ENCODE assay signal across 1 cellular context in genomic region chr5:44808435-44809214, GRCh38.
A peak's percentile ranks its signal among the peaks of the same experiment; 100 is the strongest.
TF ChIP-seq lines count a peak whose summit lies in the region.

TSS of gene MRPS30 (plus strand) at chr5:44808947. CDS start at chr5:44808963, 16 bp downstream.

TF ChIP-seq in HepG2, 621 proteins besides CTCF, POLR2A, EP300 and RAD21 (continued from another document):
- TF ChIP-seq ZBTB43 (CRISPR knock-in tag; conservative IDR thresholded peaks at IDR 0.05) (0 out of 2 replicates have a peak, but pooled peaks have one; percentile 10), GMEB1 (CRISPR knock-in tag; IDR thresholded peaks at IDR 0.05; ENCODE audit: borderline replicate concordance) (no peak; the same call in 1 of the 2 replicates), FOSL2 (CRISPR knock-in tag; IDR thresholded peaks at IDR 0.05) (peak; percentile 27; the same call in 1 of the 2 replicates), JUND (CRISPR knock-in tag; IDR thresholded peaks at IDR 0.05) (no peak), ATAD3A (CRISPR knock-in tag; IDR thresholded peaks at IDR 0.05) (no peak), SP4 (CRISPR knock-in tag; IDR thresholded peaks at IDR 0.05) (peak; percentile 71; the same call in 1 of the 2 replicates), HOMEZ (CRISPR knock-in tag; IDR thresholded peaks at IDR 0.05; ENCODE audit: low read depth) (peak; percentile 99), AHR (CRISPR knock-in tag; IDR thresholded peaks at IDR 0.05) (no peak), PAF1 (CRISPR knock-in tag; IDR thresholded peaks at IDR 0.05) (no peak), GATAD1 (CRISPR knock-in tag; IDR thresholded peaks at IDR 0.05) (peak; percentile 94), ZNF672 (CRISPR knock-in tag; IDR thresholded peaks at IDR 0.05) (0 out of 2 replicates have a peak, but pooled peaks have one; percentile 80), ZNF282 (IDR thresholded peaks at IDR 0.05; ENCODE audit: partially characterized antibody) (no peak), SALL2 (CRISPR knock-in tag; IDR thresholded peaks at IDR 0.05) (peak; percentile 81), SMAD9 (CRISPR knock-in tag; IDR thresholded peaks at IDR 0.05) (no peak), MIER3 (CRISPR knock-in tag; IDR thresholded peaks at IDR 0.05; ENCODE audit: borderline replicate concordance) (peak; percentile 47; the same call in 1 of the 2 replicates), HNF1B (CRISPR knock-in tag; IDR thresholded peaks at IDR 0.05) (peak; percentile 33; the same call in 1 of the 2 replicates), ZMYM4 (CRISPR knock-in tag; IDR thresholded peaks at IDR 0.05) (peak; percentile 100), KDM3A (CRISPR knock-in tag; IDR thresholded peaks at IDR 0.05; ENCODE audit: low read depth) (peak; percentile 77), ZZZ3 (CRISPR knock-in tag; IDR thresholded peaks at IDR 0.05; ENCODE audit: borderline replicate concordance) (peak; percentile 2; the same call in 1 of the 2 replicates), PHF21A (CRISPR knock-in tag; IDR thresholded peaks at IDR 0.05) (peak; percentile 69), ZNF687 (CRISPR knock-in tag; IDR thresholded peaks at IDR 0.05) (peak; percentile 86), ZNF225 (CRISPR knock-in tag; IDR thresholded peaks at IDR 0.05) (peak; percentile 75; the same call in 1 of the 2 replicates), ZNF816 (CRISPR knock-in tag; IDR thresholded peaks at IDR 0.05; ENCODE audit: borderline replicate concordance) (0 out of 2 replicates have a peak, but pooled peaks have one; percentile 42), HHEX (CRISPR knock-in tag; IDR thresholded peaks at IDR 0.05) (0 out of 2 replicates have a peak, but pooled peaks have one; percentile 59), WIZ (CRISPR knock-in tag; IDR thresholded peaks at IDR 0.05) (no peak)
